In genomic region chr5:37717613-37718431, GRCh38 we compare ENCODE assay signal across 9 cellular contexts.
A peak's percentile ranks its signal among the peaks of the same experiment; 100 is the strongest.
DNase-seq lines count a peak whose midpoint lies in the region; ATAC-seq, FAIRE-seq and TF ChIP-seq lines count a peak whose summit lies in the region.
"Had no signal": no experiment of that assay in that cellular context is flagged by ENCODE, and none has a peak within 500 bp of the region (broad histone marks: within the 10 kb centered on the region; RNA-seq: fewer than 3 reads in every experiment).

No MANE protein-coding gene starts in this region.

- TF ChIP-seq POLR2A in H54 (IDR thresholded peaks at IDR 0.05; ENCODE audit: low read depth, low read length), result no peak

- intact Hi-C loops in colonic mucosa (cut with DNase I) (no loop called here), pancreas (cut with DNase I) (no loop called here), ascending aorta (cut with DNase I) (no loop called here)
- intact Hi-C loops in naive thymus-derived CD4-positive, alpha-beta T cell (cut with micrococcal nuclease), result no loop called here

- H3K4me1 Mint-ChIP-seq in activated T-helper 17 cell treated with anti-CD3 and anti-CD28 coated beads, Interleukin-2, amount 50 U/mL, for 72 hours, result peaks cover 12% of the 10 kb centered on the region
- peaks cover 0 to 21% (median 2%) of the 10 kb centered on the region in 7 donors for H3K4me1 Mint-ChIP-seq in naive thymus-derived CD4-positive, alpha-beta T cell

- peaks cover 24% of the 10 kb centered on the region for H3K36me3 Mint-ChIP-seq in activated T-helper 17 cell treated with anti-CD3 and anti-CD28 coated beads, Interleukin-2, amount 50 U/mL, for 72 hours (ENCODE audit: low read depth)
- H3K36me3 Mint-ChIP-seq in naive thymus-derived CD4-positive, alpha-beta T cell, result peaks cover 0 to 57% (median 44%) of the 10 kb centered on the region in 5 donors

- POLR2A ChIA-PET in naive thymus-derived CD4-positive, alpha-beta T cell (lab: Charles Lee), result no interaction called here

- H3K9me3 ChIP-seq in colonic mucosa (no peaks in the 10 kb centered on the region), pancreas (no peaks in the 10 kb centered on the region), ascending aorta (no peaks in the 10 kb centered on the region)
- no peaks in the 10 kb centered on the region for H3K9me3 ChIP-seq in naive thymus-derived CD4-positive, alpha-beta T cell (ENCODE audit: control insufficient read depth in 2 of 3, low read length in 3 of 3)

- TF ChIP-seq CTCF in colonic mucosa (IDR thresholded peaks at IDR 0.05) (no peak), pancreas (IDR thresholded peaks at IDR 0.05) (no peak), ascending aorta (IDR thresholded peaks at IDR 0.05) (no peak)

- H3K27me3 ChIP-seq in colonic mucosa, result no peaks in the 10 kb centered on the region
- no peaks in the 10 kb centered on the region for H3K27me3 ChIP-seq in pancreas
- no peaks in the 10 kb centered on the region for H3K27me3 ChIP-seq in ascending aorta
- no peaks in the 10 kb centered on the region for H3K27me3 ChIP-seq in naive thymus-derived CD4-positive, alpha-beta T cell (ENCODE audit: control insufficient read depth in 2 of 2, insufficient read depth in 2 of 2, low read length in 2 of 2)

- H3K4me3 Mint-ChIP-seq in activated T-helper 17 cell treated with anti-CD3 and anti-CD28 coated beads, Interleukin-2, amount 50 U/mL, for 72 hours, result no peak overlapping the region
- no peak overlapping the region for H3K4me3 Mint-ChIP-seq in naive thymus-derived CD4-positive, alpha-beta T cell
- H3K4me3 Mint-ChIP-seq: central memory CD8-positive, alpha-beta T cell had no signal

- H3K27me3 Mint-ChIP-seq in activated T-helper 17 cell treated with anti-CD3 and anti-CD28 coated beads, Interleukin-2, amount 50 U/mL, for 72 hours, result no peaks in the 10 kb centered on the region
- no peaks in the 10 kb centered on the region for H3K27me3 Mint-ChIP-seq in naive thymus-derived CD4-positive, alpha-beta T cell
- H3K27me3 Mint-ChIP-seq: central memory CD8-positive, alpha-beta T cell had no signal

- no peaks in the 10 kb centered on the region for H3K36me3 ChIP-seq in colonic mucosa
- H3K36me3 ChIP-seq in pancreas, result no peaks in the 10 kb centered on the region
- peaks cover under 1 to 5% of the 10 kb centered on the region in 2 donors for H3K36me3 ChIP-seq in ascending aorta
- peaks cover 0 to 17% (median 0%) of the 10 kb centered on the region in 3 experiments for H3K36me3 ChIP-seq in naive thymus-derived CD4-positive, alpha-beta T cell (ENCODE audit: control insufficient read depth in 2 of 3, insufficient read depth in 3 of 3, low read length in 3 of 3)

- peak overlapping the region; percentile 4 to 27 for H3K9ac ChIP-seq in colonic mucosa (ENCODE audit: low read depth in 2 of 2, low read length in 2 of 2)

- no peaks in the 10 kb centered on the region for H3K9me3 Mint-ChIP-seq in activated T-helper 17 cell treated with anti-CD3 and anti-CD28 coated beads, Interleukin-2, amount 50 U/mL, for 72 hours
- peaks cover 0 to 2% (median 0%) of the 10 kb centered on the region in 11 donors for H3K9me3 Mint-ChIP-seq in naive thymus-derived CD4-positive, alpha-beta T cell
- H3K9me3 Mint-ChIP-seq: central memory CD8-positive, alpha-beta T cell had no signal

- H3K27ac ChIP-seq in colonic mucosa, result no peak overlapping the region
- no peak overlapping the region for H3K27ac ChIP-seq in pancreas
- H3K27ac ChIP-seq in ascending aorta, result peak overlapping the region in 1 of 2 donors; percentile 28
- no peak overlapping the region for H3K27ac ChIP-seq in naive thymus-derived CD4-positive, alpha-beta T cell (ENCODE audit: low read depth, low read length)

- no peak overlapping the region for H3K27ac Mint-ChIP-seq in activated T-helper 17 cell treated with anti-CD3 and anti-CD28 coated beads, Interleukin-2, amount 50 U/mL, for 72 hours
- peak overlapping the region in 1 of 9 donors; percentile 22 for H3K27ac Mint-ChIP-seq in naive thymus-derived CD4-positive, alpha-beta T cell

- DNase-seq in H54 (ENCODE audit: insufficient read length, low spot score) (no peak), NCI-H460 (ENCODE audit: extremely low read depth, low read depth) (peak; percentile 42), colonic mucosa (peak; percentile 87), pancreas (peak; percentile 56 to 68 (median 59)), ascending aorta (ENCODE audit: low spot score in 2 of 2) (no peak)
- no peak for DNase-seq in naive thymus-derived CD4-positive, alpha-beta T cell

- FAIRE-seq in H54 (lab: Jason Lieb, UNC), result peak; percentile 99
- FAIRE-seq in pancreas (lab: Jason Lieb, UNC), result no peak

- CTCF ChIA-PET in naive thymus-derived CD4-positive, alpha-beta T cell (lab: Charles Lee), result no interaction called here

- peaks cover 4% of the 10 kb centered on the region for H3K4me1 ChIP-seq in colonic mucosa
- peaks cover 4 to 15% (median 14%) of the 10 kb centered on the region in 3 donors for H3K4me1 ChIP-seq in pancreas
- H3K4me1 ChIP-seq in ascending aorta, result peaks cover 2 to 5% of the 10 kb centered on the region in 2 donors
- peaks cover 0 to 9% of the 10 kb centered on the region in 2 donors for H3K4me1 ChIP-seq in naive thymus-derived CD4-positive, alpha-beta T cell (ENCODE audit: control insufficient read depth in 2 of 2, insufficient read depth in 2 of 2, low read length in 2 of 2)

- H3K4me3 ChIP-seq in colonic mucosa (no peak overlapping the region), pancreas (no peak overlapping the region), ascending aorta (no peak overlapping the region)
- no peak overlapping the region for H3K4me3 ChIP-seq in naive thymus-derived CD4-positive, alpha-beta T cell (ENCODE audit: low read length)

- 6 to 13% methylated on average over 8 of the region's 8 CpGs for WGBS in pancreas, 2 donors

- peak; percentile 91 to 94 (median 93) for ATAC-seq in pancreas
- ATAC-seq in activated T-helper 17 cell treated with anti-CD3 and anti-CD28 coated beads, Interleukin-2, amount 50 U/mL, for 72 hours (replicated peaks), result no peak
- ATAC-seq in HG02571 (IDR thresholded peaks at IDR 0.05; ENCODE audit: unreplicated experiment), result no peak
- no peak for ATAC-seq in naive thymus-derived CD4-positive, alpha-beta T cell

Comparison
In these comparisons a context has a peak if more than half of its experiments do, and no peak if none do; other contexts are left out.
1. DNase-seq: peak in NCI-H460 (single experiment), colonic mucosa (single experiment) and pancreas (6 of 6); none in H54 (single experiment), ascending aorta (0 of 2) and naive thymus-derived CD4-positive, alpha-beta T cell (0 of 9).
2. ATAC-seq: peak in pancreas (4 of 4); none in activated T-helper 17 cell treated with anti-CD3 and anti-CD28 coated beads, Interleukin-2, amount 50 U/mL, for 72 hours (single experiment), HG02571 (single experiment) and naive thymus-derived CD4-positive, alpha-beta T cell (single experiment).